In genomic region chr2:10584843-10585475, GRCh38 we compare ENCODE assay signal across 9 cellular contexts.
A peak's percentile ranks its signal among the peaks of the same experiment; 100 is the strongest.
DNase-seq lines count a peak whose midpoint lies in the region; ATAC-seq, FAIRE-seq and TF ChIP-seq lines count a peak whose summit lies in the region.
"Had no signal": no experiment of that assay in that cellular context is flagged by ENCODE, and none has a peak within 500 bp of the region (broad histone marks: within the 10 kb centered on the region; RNA-seq: fewer than 3 reads in every experiment).

No MANE protein-coding gene starts in this region.

- ATAC-seq in HG02981 (IDR thresholded peaks at IDR 0.05; ENCODE audit: unreplicated experiment) (peak; percentile 12), GM12878 (no peak)

- no peaks in the 10 kb centered on the region for H3K27me3 Mint-ChIP-seq in T-helper 2 cell treated with Interferon-gamma antibody and Interleukin-4, amounts not matched to agents 5 μg/mL and 100 μg/mL, for 36 hours (ENCODE audit: low read depth)
- no peaks in the 10 kb centered on the region for H3K27me3 Mint-ChIP-seq in activated naive CD8-positive, alpha-beta T cell treated with anti-CD3 and anti-CD28 coated beads for 36 hours

- POLR2A ChIA-PET in GM12878 (lab: Charles Lee), result no interaction called here

- peak; percentile 18 for FAIRE-seq in GM12878 (lab: Jason Lieb, UNC)

- peaks cover 6 to 19% of the 10 kb centered on the region in 2 experiments for H3K36me3 ChIP-seq in GM12878 (ENCODE audit: control insufficient read depth in 2 of 2, insufficient read depth in 2 of 2, low read length in 1 of 2)
- H3K36me3 ChIP-seq in kidney epithelial cell (ENCODE audit: control insufficient read depth, insufficient read depth, low read length), result no peaks in the 10 kb centered on the region

- no peaks in the 10 kb centered on the region for H3K79me2 ChIP-seq in GM12878 (ENCODE audit: control insufficient read depth, insufficient read depth, low read length)

- in situ Hi-C loops in GM12878 (cut with MboI), result no loop called here

- no peak for DNase-seq in GM12878 (ENCODE audit: low read depth, low spot score)
- DNase-seq in kidney epithelial cell (ENCODE audit: low read depth), result peak; percentile 94
- no peak for DNase-seq in NCI-H187 (lab: John Stamatoyannopoulos, UW)
- DNase-seq in T-helper 2 cell treated with Interferon-gamma antibody and Interleukin-4, amounts not matched to agents 5 μg/mL and 100 μg/mL, for 36 hours (ENCODE audit: low spot score), result no peak
- DNase-seq in activated naive CD8-positive, alpha-beta T cell treated with anti-CD3 and anti-CD28 coated beads for 36 hours, result no peak
- DNase-seq in activated naive CD4-positive, alpha-beta T cell (lab: John Stamatoyannopoulos, UW), result no peak

- TF ChIP-seq POLR2A in GM12878 (IDR thresholded peaks at IDR 0.05; ENCODE audit: low read depth, low read length), result no peak

- H4K20me1 ChIP-seq in GM12878 (ENCODE audit: control insufficient read depth, insufficient read depth), result no peaks in the 10 kb centered on the region

- TF ChIP-seq CTCF in 22Rv1 (IDR thresholded peaks at IDR 0.05) (no peak), GM12878 (IDR thresholded peaks at IDR 0.05 in 2 of 3, conservative IDR thresholded peaks at IDR 0.05 in 1 of 3; ENCODE audit: control insufficient read depth in 2 of 3, extremely low read depth in 1 of 3, insufficient read depth in 1 of 3, low read depth in 3 of 3, low read length in 3 of 3) (no peak), kidney epithelial cell (IDR thresholded peaks at IDR 0.05; ENCODE audit: insufficient read depth, low read length, poor library complexity, severe bottlenecking) (no peak)

- BruUV-seq in GM12878 (replicated peaks; lab: Mats Ljungman, UMichigan), result no TSS peak

- no peak overlapping the region for H3K27ac Mint-ChIP-seq in T-helper 2 cell treated with Interferon-gamma antibody and Interleukin-4, amounts not matched to agents 5 μg/mL and 100 μg/mL, for 36 hours
- H3K27ac Mint-ChIP-seq in activated naive CD8-positive, alpha-beta T cell treated with anti-CD3 and anti-CD28 coated beads for 36 hours, result no peak overlapping the region

- no peak for TF ChIP-seq RAD21 in GM12878 (IDR thresholded peaks at IDR 0.05; ENCODE audit: insufficient read depth, low read depth, low read length)

- H3K27me3 ChIP-seq in GM12878 (replicated peaks in 1 of 2; ENCODE audit: control insufficient read depth in 2 of 2, insufficient read depth in 2 of 2, low read length in 1 of 2) (no peaks in the 10 kb centered on the region), kidney epithelial cell (ENCODE audit: control insufficient read depth, insufficient read depth, low read length) (no peaks in the 10 kb centered on the region)
- H3K27me3 ChIP-seq: esophagus muscularis mucosa had no signal

- WGBS in GM12878 (ENCODE audit: insufficient coverage, insufficient replicate concordance, low lambda C conversion rate, missing lambda C conversion rate), result 70% methylated on average over 4 of the region's 4 CpGs

- no peaks in the 10 kb centered on the region for H3K9me3 Mint-ChIP-seq in T-helper 2 cell treated with Interferon-gamma antibody and Interleukin-4, amounts not matched to agents 5 μg/mL and 100 μg/mL, for 36 hours
- H3K9me3 Mint-ChIP-seq in activated naive CD8-positive, alpha-beta T cell treated with anti-CD3 and anti-CD28 coated beads for 36 hours, result no peaks in the 10 kb centered on the region

- H3K4me3 ChIP-seq in GM12878 (no peak overlapping the region), kidney epithelial cell (ENCODE audit: low read depth, low read length) (no peak overlapping the region)
- H3K4me3 ChIP-seq: esophagus muscularis mucosa had no signal

- no peak for TF ChIP-seq EP300 in GM12878 (IDR thresholded peaks at IDR 0.05; ENCODE audit: borderline replicate concordance in 1 of 2, control insufficient read depth in 1 of 2, low read depth in 2 of 2, low read length in 2 of 2)

- no peak overlapping the region for H3K4me2 ChIP-seq in GM12878 (ENCODE audit: control insufficient read depth, insufficient read depth)

- no peak overlapping the region for H3K9ac ChIP-seq in GM12878 (ENCODE audit: control insufficient read depth, insufficient read depth, low read length)

- H3K36me3 Mint-ChIP-seq in T-helper 2 cell treated with Interferon-gamma antibody and Interleukin-4, amounts not matched to agents 5 μg/mL and 100 μg/mL, for 36 hours (ENCODE audit: low read depth), result peaks cover 31% of the 10 kb centered on the region
- peaks cover 18% of the 10 kb centered on the region for H3K36me3 Mint-ChIP-seq in activated naive CD8-positive, alpha-beta T cell treated with anti-CD3 and anti-CD28 coated beads for 36 hours

- H2AFZ ChIP-seq in GM12878 (ENCODE audit: control insufficient read depth, low read depth, low read length), result no peak overlapping the region

- H3K4me3 Mint-ChIP-seq in T-helper 2 cell treated with Interferon-gamma antibody and Interleukin-4, amounts not matched to agents 5 μg/mL and 100 μg/mL, for 36 hours, result no peak overlapping the region
- H3K4me3 Mint-ChIP-seq in activated naive CD8-positive, alpha-beta T cell treated with anti-CD3 and anti-CD28 coated beads for 36 hours, result no peak overlapping the region

- H3K4me1 ChIP-seq in GM12878 (ENCODE audit: control insufficient read depth, insufficient read depth, low read length), result no peaks in the 10 kb centered on the region
- H3K4me1 ChIP-seq: esophagus muscularis mucosa had no signal

- SMC1A ChIA-PET in GM12878 (lab: Charles Lee; ENCODE audit: uncharacterized antibody, unreplicated experiment), result no interaction called here

- RAD21 ChIA-PET in GM12878 (lab: Charles Lee; ENCODE audit: unreplicated experiment), result no interaction called here

- peak overlapping the region; percentile 23 for H3K27ac ChIP-seq in 22Rv1
- H3K27ac ChIP-seq in GM12878 (ENCODE audit: control insufficient read depth, insufficient read depth), result no peak overlapping the region
- H3K27ac ChIP-seq: esophagus muscularis mucosa had no signal

- CTCF ChIA-PET in GM12878 (lab: Yijun Ruan, JAX), result no interaction called here

- H3K4me1 Mint-ChIP-seq in T-helper 2 cell treated with Interferon-gamma antibody and Interleukin-4, amounts not matched to agents 5 μg/mL and 100 μg/mL, for 36 hours (ENCODE audit: low read depth), result no peaks in the 10 kb centered on the region
- H3K4me1 Mint-ChIP-seq in activated naive CD8-positive, alpha-beta T cell treated with anti-CD3 and anti-CD28 coated beads for 36 hours, result peaks cover 7% of the 10 kb centered on the region

- no peaks in the 10 kb centered on the region for H3K9me3 ChIP-seq in GM12878 (replicated peaks; ENCODE audit: control insufficient read depth, insufficient read depth, low read length)
- H3K9me3 ChIP-seq: esophagus muscularis mucosa had no signal

- intact Hi-C loops in GM12878 (cut with micrococcal nuclease; ENCODE audit: unreplicated experiment), result no loop called here

TF ChIP-seq in GM12878, 131 proteins besides CTCF, POLR2A, EP300 and RAD21 (continues in another document):
- TF ChIP-seq MAX (IDR thresholded peaks at IDR 0.05; ENCODE audit: low read depth, low read length), result no peak
- no peak for TF ChIP-seq NFYA (IDR thresholded peaks at IDR 0.05; ENCODE audit: borderline replicate concordance, low read depth, low read length)
- TF ChIP-seq SMC3 (IDR thresholded peaks at IDR 0.05; ENCODE audit: borderline replicate concordance, low read length), result no peak
- no peak for TF ChIP-seq IRF3 (IDR thresholded peaks at IDR 0.05)
- TF ChIP-seq CEBPZ (IDR thresholded peaks at IDR 0.05; ENCODE audit: low read depth, low read length), result no peak
- TF ChIP-seq PAX5 (IDR thresholded peaks at IDR 0.05; ENCODE audit: borderline replicate concordance, low read depth, low read length), result no peak
- no peak for TF ChIP-seq KDM1A (IDR thresholded peaks at IDR 0.05; ENCODE audit: borderline replicate concordance)
- no peak for TF ChIP-seq GATAD2B (conservative IDR thresholded peaks at IDR 0.05; ENCODE audit: low read depth)
- TF ChIP-seq SMAD1 (IDR thresholded peaks at IDR 0.05; ENCODE audit: low read depth, partially characterized antibody), result no peak
- TF ChIP-seq NR2C1 (IDR thresholded peaks at IDR 0.05), result no peak
- TF ChIP-seq RUNX3 (IDR thresholded peaks at IDR 0.05; ENCODE audit: low read length), result no peak
- no peak for TF ChIP-seq EGR1 (IDR thresholded peaks at IDR 0.05; ENCODE audit: borderline replicate concordance in 1 of 2, low read depth in 2 of 2, low read length in 2 of 2)
